ENCODE assay signal across 1 cellular context in the genomic region with DNA sequence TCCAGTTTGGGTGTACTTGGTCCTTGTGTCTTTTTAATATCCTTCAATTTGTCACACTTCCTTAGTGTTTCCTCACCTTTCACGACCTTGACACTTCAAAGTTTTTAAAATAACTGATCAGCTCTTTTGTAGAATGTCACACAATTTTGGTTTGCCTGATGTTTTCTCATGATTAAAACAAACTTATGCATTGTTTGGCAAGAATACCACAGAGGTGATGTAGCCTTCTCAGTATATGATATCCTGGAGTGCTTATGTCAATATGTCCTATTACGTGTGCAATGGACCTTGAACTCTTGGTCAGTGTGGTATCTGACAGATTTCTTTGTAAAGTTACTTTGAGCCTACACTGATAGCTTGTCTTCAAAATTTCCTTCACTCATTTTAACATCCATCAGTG.
TF ChIP-seq lines count a peak whose summit lies in the region.

No MANE protein-coding gene starts in this region.

TF ChIP-seq in HepG2, 621 proteins besides CTCF, POLR2A, EP300 and RAD21 (continued from another document and continues in another):
- TF ChIP-seq, protein P1, sequence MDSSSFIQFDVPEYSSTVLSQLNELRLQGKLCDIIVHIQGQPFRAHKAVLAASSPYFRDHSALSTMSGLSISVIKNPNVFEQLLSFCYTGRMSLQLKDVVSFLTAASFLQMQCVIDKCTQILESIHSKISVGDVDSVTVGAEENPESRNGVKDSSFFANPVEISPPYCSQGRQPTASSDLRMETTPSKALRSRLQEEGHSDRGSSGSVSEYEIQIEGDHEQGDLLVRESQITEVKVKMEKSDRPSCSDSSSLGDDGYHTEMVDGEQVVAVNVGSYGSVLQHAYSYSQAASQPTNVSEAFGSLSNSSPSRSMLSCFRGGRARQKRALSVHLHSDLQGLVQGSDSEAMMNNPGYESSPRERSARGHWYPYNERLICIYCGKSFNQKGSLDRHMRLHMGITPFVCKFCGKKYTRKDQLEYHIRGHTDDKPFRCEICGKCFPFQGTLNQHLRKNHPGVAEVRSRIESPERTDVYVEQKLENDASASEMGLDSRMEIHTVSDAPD (CRISPR knock-in tag; IDR thresholded peaks at IDR 0.05) = no peak
- TF ChIP-seq KAT2B (IDR thresholded peaks at IDR 0.05; ENCODE audit: borderline replicate concordance, low read depth, low read length) (no peak), ASH2L (IDR thresholded peaks at IDR 0.05; ENCODE audit: insufficient read length, low read depth, low read length) (peak; percentile 87), ZNF678 (CRISPR knock-in tag; IDR thresholded peaks at IDR 0.05) (no peak), SP2 (CRISPR knock-in tag; IDR thresholded peaks at IDR 0.05) (no peak), BRD4 (CRISPR knock-in tag; IDR thresholded peaks at IDR 0.05) (no peak), ISL2 (CRISPR knock-in tag; IDR thresholded peaks at IDR 0.05) (0 out of 2 replicates have a peak, but pooled peaks have one; percentile 57), ZNF292 (CRISPR knock-in tag; IDR thresholded peaks at IDR 0.05; ENCODE audit: borderline replicate concordance, low read depth) (no peak), IKZF1 (IDR thresholded peaks at IDR 0.05) (no peak), ZNF496 (CRISPR knock-in tag; IDR thresholded peaks at IDR 0.05; ENCODE audit: insufficient replicate concordance) (no peak), ZKSCAN8 (CRISPR knock-in tag; IDR thresholded peaks at IDR 0.05; ENCODE audit: borderline replicate concordance) (peak; percentile 47; the same call in 1 of the 2 replicates), GFI1 (CRISPR knock-in tag; IDR thresholded peaks at IDR 0.05; ENCODE audit: borderline replicate concordance) (peak; percentile 86), ZNF484 (CRISPR knock-in tag; IDR thresholded peaks at IDR 0.05; ENCODE audit: borderline replicate concordance, low read depth) (no peak), ZSCAN22 (CRISPR knock-in tag; IDR thresholded peaks at IDR 0.05) (no peak), ZNF557 (CRISPR knock-in tag; IDR thresholded peaks at IDR 0.05) (no peak), SIX1 (CRISPR knock-in tag; IDR thresholded peaks at IDR 0.05; ENCODE audit: borderline replicate concordance) (peak; percentile 70; the same call in 1 of the 2 replicates), MAFK (conservative IDR thresholded peaks at IDR 0.05 in 1 of 2, IDR thresholded peaks at IDR 0.05 in 1 of 2; ENCODE audit: low read length in 2 of 2) (peak; percentile 20 to 30; a peak in 2 of 4 replicates), SRY (CRISPR knock-in tag; IDR thresholded peaks at IDR 0.05) (no peak), EED (CRISPR knock-in tag; IDR thresholded peaks at IDR 0.05) (no peak), TBP (CRISPR knock-in tag; IDR thresholded peaks at IDR 0.05) (no peak), HNF4G (IDR thresholded peaks at IDR 0.05; ENCODE audit: borderline replicate concordance, low read depth, low read length) (peak; percentile 88), HNF4G (CRISPR knock-in tag; IDR thresholded peaks at IDR 0.05; ENCODE audit: borderline replicate concordance, low read depth) (peak; percentile 71; the same call in 1 of the 2 replicates), HMGA1 (CRISPR knock-in tag; conservative IDR thresholded peaks at IDR 0.05) (no peak), NCOA2 (CRISPR knock-in tag; IDR thresholded peaks at IDR 0.05) (peak; percentile 90), RBM39 (IDR thresholded peaks at IDR 0.05; ENCODE audit: low read depth, low read length, poor library complexity, severe bottlenecking) (no peak), SNAPC2 (CRISPR knock-in tag; IDR thresholded peaks at IDR 0.05) (no peak), ZNF552 (CRISPR knock-in tag; IDR thresholded peaks at IDR 0.05; ENCODE audit: borderline replicate concordance) (no peak), YEATS4 (CRISPR knock-in tag; IDR thresholded peaks at IDR 0.05; ENCODE audit: borderline replicate concordance) (no peak), SRF (IDR thresholded peaks at IDR 0.05; ENCODE audit: low read depth, low read length) (no peak), GATAD2A (CRISPR knock-in tag; IDR thresholded peaks at IDR 0.05) (peak; percentile 95), NFIC (IDR thresholded peaks at IDR 0.05; ENCODE audit: low read length) (peak; percentile 86; the same call in 1 of the 2 replicates), SAFB2 (CRISPR knock-in tag; IDR thresholded peaks at IDR 0.05; ENCODE audit: borderline replicate concordance, low read depth) (no peak), TBL1XR1 (IDR thresholded peaks at IDR 0.05; ENCODE audit: borderline replicate concordance, low read length, partially characterized antibody) (peak; percentile 49), FLYWCH1 (CRISPR knock-in tag; IDR thresholded peaks at IDR 0.05) (no peak), IRF2 (CRISPR knock-in tag; IDR thresholded peaks at IDR 0.05) (peak; percentile 80), PTBP1 (IDR thresholded peaks at IDR 0.05; ENCODE audit: low read depth, low read length, poor library complexity, severe bottlenecking) (no peak), MAF1 (CRISPR knock-in tag; IDR thresholded peaks at IDR 0.05; ENCODE audit: borderline replicate concordance) (no peak), HHEX (CRISPR knock-in tag; IDR thresholded peaks at IDR 0.05) (peak; percentile 70), NFKBIZ (CRISPR knock-in tag; IDR thresholded peaks at IDR 0.05) (no peak), ZNF713 (CRISPR knock-in tag; IDR thresholded peaks at IDR 0.05) (no peak)
- TF ChIP-seq, protein P2, sequence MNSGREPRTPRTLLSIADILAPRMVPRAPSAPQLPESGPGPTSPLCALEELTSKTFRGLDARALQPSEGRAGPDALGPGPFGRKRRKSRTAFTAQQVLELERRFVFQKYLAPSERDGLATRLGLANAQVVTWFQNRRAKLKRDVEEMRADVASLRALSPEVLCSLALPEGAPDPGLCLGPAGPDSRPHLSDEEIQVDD (CRISPR knock-in tag; IDR thresholded peaks at IDR 0.05; ENCODE audit: borderline replicate concordance) = no peak
- TF ChIP-seq, protein P3, sequence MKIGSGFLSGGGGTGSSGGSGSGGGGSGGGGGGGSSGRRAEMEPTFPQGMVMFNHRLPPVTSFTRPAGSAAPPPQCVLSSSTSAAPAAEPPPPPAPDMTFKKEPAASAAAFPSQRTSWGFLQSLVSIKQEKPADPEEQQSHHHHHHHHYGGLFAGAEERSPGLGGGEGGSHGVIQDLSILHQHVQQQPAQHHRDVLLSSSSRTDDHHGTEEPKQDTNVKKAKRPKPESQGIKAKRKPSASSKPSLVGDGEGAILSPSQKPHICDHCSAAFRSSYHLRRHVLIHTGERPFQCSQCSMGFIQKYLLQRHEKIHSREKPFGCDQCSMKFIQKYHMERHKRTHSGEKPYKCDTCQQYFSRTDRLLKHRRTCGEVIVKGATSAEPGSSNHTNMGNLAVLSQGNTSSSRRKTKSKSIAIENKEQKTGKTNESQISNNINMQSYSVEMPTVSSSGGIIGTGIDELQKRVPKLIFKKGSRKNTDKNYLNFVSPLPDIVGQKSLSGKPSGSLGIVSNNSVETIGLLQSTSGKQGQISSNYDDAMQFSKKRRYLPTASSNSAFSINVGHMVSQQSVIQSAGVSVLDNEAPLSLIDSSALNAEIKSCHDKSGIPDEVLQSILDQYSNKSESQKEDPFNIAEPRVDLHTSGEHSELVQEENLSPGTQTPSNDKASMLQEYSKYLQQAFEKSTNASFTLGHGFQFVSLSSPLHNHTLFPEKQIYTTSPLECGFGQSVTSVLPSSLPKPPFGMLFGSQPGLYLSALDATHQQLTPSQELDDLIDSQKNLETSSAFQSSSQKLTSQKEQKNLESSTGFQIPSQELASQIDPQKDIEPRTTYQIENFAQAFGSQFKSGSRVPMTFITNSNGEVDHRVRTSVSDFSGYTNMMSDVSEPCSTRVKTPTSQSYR (CRISPR knock-in tag; IDR thresholded peaks at IDR 0.05; ENCODE audit: borderline replicate concordance) = no peak
- TF ChIP-seq, protein P4, sequence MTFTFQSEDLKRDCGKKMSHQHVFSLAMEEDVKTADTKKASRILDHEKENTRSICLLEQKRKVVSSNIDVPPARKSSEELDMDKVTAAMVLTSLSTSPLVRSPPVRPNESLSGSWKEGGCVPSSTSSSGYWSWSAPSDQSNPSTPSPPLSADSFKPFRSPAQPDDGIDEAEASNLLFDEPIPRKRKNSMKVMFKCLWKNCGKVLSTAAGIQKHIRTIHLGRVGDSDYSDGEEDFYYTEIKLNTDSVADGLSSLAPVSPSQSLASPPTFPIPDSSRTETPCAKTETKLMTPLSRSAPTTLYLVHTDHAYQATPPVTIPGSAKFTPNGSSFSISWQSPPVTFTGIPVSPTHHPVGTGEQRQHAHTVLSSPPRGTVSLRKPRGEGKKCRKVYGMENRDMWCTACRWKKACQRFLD (CRISPR knock-in tag; IDR thresholded peaks at IDR 0.05; ENCODE audit: borderline replicate concordance) = no peak
- TF ChIP-seq, protein P5, sequence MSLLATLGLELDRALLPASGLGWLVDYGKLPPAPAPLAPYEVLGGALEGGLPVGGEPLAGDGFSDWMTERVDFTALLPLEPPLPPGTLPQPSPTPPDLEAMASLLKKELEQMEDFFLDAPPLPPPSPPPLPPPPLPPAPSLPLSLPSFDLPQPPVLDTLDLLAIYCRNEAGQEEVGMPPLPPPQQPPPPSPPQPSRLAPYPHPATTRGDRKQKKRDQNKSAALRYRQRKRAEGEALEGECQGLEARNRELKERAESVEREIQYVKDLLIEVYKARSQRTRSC (CRISPR knock-in tag; IDR thresholded peaks at IDR 0.05; ENCODE audit: low read depth) = no peak
- TF ChIP-seq, protein P6, sequence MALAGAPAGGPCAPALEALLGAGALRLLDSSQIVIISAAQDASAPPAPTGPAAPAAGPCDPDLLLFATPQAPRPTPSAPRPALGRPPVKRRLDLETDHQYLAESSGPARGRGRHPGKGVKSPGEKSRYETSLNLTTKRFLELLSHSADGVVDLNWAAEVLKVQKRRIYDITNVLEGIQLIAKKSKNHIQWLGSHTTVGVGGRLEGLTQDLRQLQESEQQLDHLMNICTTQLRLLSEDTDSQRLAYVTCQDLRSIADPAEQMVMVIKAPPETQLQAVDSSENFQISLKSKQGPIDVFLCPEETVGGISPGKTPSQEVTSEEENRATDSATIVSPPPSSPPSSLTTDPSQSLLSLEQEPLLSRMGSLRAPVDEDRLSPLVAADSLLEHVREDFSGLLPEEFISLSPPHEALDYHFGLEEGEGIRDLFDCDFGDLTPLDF (CRISPR knock-in tag; IDR thresholded peaks at IDR 0.05) = no peak
- TF ChIP-seq, protein P7, sequence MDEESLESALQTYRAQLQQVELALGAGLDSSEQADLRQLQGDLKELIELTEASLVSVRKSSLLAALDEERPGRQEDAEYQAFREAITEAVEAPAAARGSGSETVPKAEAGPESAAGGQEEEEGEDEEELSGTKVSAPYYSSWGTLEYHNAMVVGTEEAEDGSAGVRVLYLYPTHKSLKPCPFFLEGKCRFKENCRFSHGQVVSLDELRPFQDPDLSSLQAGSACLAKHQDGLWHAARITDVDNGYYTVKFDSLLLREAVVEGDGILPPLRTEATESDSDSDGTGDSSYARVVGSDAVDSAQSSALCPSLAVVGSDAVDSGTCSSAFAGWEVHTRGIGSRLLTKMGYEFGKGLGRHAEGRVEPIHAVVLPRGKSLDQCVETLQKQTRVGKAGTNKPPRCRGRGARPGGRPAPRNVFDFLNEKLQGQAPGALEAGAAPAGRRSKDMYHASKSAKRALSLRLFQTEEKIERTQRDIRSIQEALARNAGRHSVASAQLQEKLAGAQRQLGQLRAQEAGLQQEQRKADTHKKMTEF (CRISPR knock-in tag; IDR thresholded peaks at IDR 0.05) = peak; percentile 65; the same call in 1 of the 2 replicates
- TF ChIP-seq, protein P8, sequence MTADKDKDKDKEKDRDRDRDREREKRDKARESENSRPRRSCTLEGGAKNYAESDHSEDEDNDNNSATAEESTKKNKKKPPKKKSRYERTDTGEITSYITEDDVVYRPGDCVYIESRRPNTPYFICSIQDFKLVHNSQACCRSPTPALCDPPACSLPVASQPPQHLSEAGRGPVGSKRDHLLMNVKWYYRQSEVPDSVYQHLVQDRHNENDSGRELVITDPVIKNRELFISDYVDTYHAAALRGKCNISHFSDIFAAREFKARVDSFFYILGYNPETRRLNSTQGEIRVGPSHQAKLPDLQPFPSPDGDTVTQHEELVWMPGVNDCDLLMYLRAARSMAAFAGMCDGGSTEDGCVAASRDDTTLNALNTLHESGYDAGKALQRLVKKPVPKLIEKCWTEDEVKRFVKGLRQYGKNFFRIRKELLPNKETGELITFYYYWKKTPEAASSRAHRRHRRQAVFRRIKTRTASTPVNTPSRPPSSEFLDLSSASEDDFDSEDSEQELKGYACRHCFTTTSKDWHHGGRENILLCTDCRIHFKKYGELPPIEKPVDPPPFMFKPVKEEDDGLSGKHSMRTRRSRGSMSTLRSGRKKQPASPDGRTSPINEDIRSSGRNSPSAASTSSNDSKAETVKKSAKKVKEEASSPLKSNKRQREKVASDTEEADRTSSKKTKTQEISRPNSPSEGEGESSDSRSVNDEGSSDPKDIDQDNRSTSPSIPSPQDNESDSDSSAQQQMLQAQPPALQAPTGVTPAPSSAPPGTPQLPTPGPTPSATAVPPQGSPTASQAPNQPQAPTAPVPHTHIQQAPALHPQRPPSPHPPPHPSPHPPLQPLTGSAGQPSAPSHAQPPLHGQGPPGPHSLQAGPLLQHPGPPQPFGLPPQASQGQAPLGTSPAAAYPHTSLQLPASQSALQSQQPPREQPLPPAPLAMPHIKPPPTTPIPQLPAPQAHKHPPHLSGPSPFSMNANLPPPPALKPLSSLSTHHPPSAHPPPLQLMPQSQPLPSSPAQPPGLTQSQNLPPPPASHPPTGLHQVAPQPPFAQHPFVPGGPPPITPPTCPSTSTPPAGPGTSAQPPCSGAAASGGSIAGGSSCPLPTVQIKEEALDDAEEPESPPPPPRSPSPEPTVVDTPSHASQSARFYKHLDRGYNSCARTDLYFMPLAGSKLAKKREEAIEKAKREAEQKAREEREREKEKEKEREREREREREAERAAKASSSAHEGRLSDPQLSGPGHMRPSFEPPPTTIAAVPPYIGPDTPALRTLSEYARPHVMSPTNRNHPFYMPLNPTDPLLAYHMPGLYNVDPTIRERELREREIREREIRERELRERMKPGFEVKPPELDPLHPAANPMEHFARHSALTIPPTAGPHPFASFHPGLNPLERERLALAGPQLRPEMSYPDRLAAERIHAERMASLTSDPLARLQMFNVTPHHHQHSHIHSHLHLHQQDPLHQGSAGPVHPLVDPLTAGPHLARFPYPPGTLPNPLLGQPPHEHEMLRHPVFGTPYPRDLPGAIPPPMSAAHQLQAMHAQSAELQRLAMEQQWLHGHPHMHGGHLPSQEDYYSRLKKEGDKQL (CRISPR knock-in tag; IDR thresholded peaks at IDR 0.05; ENCODE audit: low read depth) = no peak
- TF ChIP-seq, protein P9, sequence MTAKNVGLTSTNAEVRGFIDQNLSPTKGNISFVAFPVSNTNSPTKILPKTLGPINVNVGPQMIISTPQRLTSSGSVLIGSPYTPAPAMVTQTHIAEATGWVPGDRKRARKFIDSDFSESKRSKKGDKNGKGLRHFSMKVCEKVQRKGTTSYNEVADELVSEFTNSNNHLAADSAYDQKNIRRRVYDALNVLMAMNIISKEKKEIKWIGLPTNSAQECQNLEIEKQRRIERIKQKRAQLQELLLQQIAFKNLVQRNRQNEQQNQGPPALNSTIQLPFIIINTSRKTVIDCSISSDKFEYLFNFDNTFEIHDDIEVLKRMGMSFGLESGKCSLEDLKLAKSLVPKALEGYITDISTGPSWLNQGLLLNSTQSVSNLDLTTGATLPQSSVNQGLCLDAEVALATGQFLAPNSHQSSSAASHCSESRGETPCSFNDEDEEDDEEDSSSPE (CRISPR knock-in tag; IDR thresholded peaks at IDR 0.05) = no peak
- TF ChIP-seq, protein P10, sequence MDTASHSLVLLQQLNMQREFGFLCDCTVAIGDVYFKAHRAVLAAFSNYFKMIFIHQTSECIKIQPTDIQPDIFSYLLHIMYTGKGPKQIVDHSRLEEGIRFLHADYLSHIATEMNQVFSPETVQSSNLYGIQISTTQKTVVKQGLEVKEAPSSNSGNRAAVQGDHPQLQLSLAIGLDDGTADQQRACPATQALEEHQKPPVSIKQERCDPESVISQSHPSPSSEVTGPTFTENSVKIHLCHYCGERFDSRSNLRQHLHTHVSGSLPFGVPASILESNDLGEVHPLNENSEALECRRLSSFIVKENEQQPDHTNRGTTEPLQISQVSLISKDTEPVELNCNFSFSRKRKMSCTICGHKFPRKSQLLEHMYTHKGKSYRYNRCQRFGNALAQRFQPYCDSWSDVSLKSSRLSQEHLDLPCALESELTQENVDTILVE (CRISPR knock-in tag; IDR thresholded peaks at IDR 0.05) = peak; percentile 45; the same call in 1 of the 2 replicates
